In genomic region chr9:121026260-121026691, GRCh38 we compare ENCODE assay signal across 24 cellular contexts. TPM values are rescaled to one million over a fixed set of nuclear protein-coding genes. Genes with fewer than 3 reads are reported as not detected.
DNase-seq lines count a peak whose midpoint lies in the region; ATAC-seq and TF ChIP-seq lines count a peak whose summit lies in the region.
"Had no signal": no experiment of that assay in that cellular context is flagged by ENCODE, and none has a peak within 500 bp of the region (broad histone marks: within the 10 kb centered on the region; RNA-seq: fewer than 3 reads in every experiment).

No MANE protein-coding gene starts in this region.

- no peaks in the 10 kb centered on the region for H3K9me3 Mint-ChIP-seq in activated CD4-positive, alpha-beta T cell treated with anti-CD3 and anti-CD28 coated beads, Interleukin-2, amount 10 ng/mL, durations not matched to agents 24 days and 14 days
- H3K9me3 Mint-ChIP-seq: activated naive CD4-positive, alpha-beta T cell treated with anti-CD3 and anti-CD28 coated beads for 36 hours; activated T-cell treated with anti-CD3 and anti-CD28 coated beads, Interleukin-2, amount 50 U/mL, for 24 hours; naive thymus-derived CD8-positive, alpha-beta T cell; T-cell had no signal

- no peak for ATAC-seq in HG02884 (IDR thresholded peaks at IDR 0.05; ENCODE audit: unreplicated experiment)
- ATAC-seq: esophagus mucosa; naive thymus-derived CD8-positive, alpha-beta T cell; T-cell had no signal

- H3K36me3 ChIP-seq in mesodermal cell (ENCODE audit: control insufficient read depth, insufficient read depth, low read length) (no peaks in the 10 kb centered on the region), colonic mucosa (no peaks in the 10 kb centered on the region)
- H3K36me3 ChIP-seq: HAP-1, SJCRH30, suprapubic skin had no signal

- H3K27ac ChIP-seq in mesodermal cell (ENCODE audit: low read depth, low read length, severe bottlenecking) (peak overlapping the region; percentile 17), colonic mucosa (no peak overlapping the region)
- H3K27ac ChIP-seq: sigmoid colon, SJCRH30, suprapubic skin had no signal

- DNase-seq in AG10803 (ENCODE audit: low read depth) (peak; percentile 72), NCI-H460 (ENCODE audit: extremely low read depth, low read depth) (peak; percentile 53), choroid plexus epithelial cell (ENCODE audit: low read depth) (peak; percentile 62), AML-193 (lab: John Stamatoyannopoulos, UW) (no peak), colonic mucosa (no peak)
- no peak for DNase-seq in activated CD4-positive, alpha-beta T cell treated with anti-CD3 and anti-CD28 coated beads, Interleukin-2, amount 10 ng/mL, durations not matched to agents 24 days and 14 days
- DNase-seq: activated CD8-positive, alpha-beta memory T cell treated with anti-CD3 and anti-CD28 coated beads for 24 hours; activated naive CD4-positive, alpha-beta T cell treated with anti-CD3 and anti-CD28 coated beads for 36 hours; activated T-cell treated with anti-CD3 and anti-CD28 coated beads, Interleukin-2, amount 50 U/mL, for 24 hours; cerebellar nuclear complex; effector CD8-positive, alpha-beta T cell; naive thymus-derived CD8-positive, alpha-beta T cell; NCI-H1092; NCI-H2029; NCI-H446; sigmoid colon; SJCRH30; T-cell had no signal

- no peak for TF ChIP-seq CTCF in AG10803 (conservative IDR thresholded peaks at IDR 0.05; ENCODE audit: low read length)
- TF ChIP-seq CTCF in choroid plexus epithelial cell (conservative IDR thresholded peaks at IDR 0.05; ENCODE audit: low read depth, low read length) = no peak
- TF ChIP-seq CTCF in colonic mucosa (IDR thresholded peaks at IDR 0.05) = no peak

- WGBS in mesodermal cell (ENCODE audit: insufficient coverage in 2 of 2), 2 experiments = 80 to 100% methylated on average over 1 of the region's 3 CpGs

- no peak overlapping the region for H3K27ac Mint-ChIP-seq in activated CD4-positive, alpha-beta T cell treated with anti-CD3 and anti-CD28 coated beads, Interleukin-2, amount 10 ng/mL, durations not matched to agents 24 days and 14 days
- H3K27ac Mint-ChIP-seq: activated naive CD4-positive, alpha-beta T cell treated with anti-CD3 and anti-CD28 coated beads for 36 hours; activated T-cell treated with anti-CD3 and anti-CD28 coated beads, Interleukin-2, amount 50 U/mL, for 24 hours; CD14-positive monocyte; naive thymus-derived CD8-positive, alpha-beta T cell; T-cell had no signal

- no peaks in the 10 kb centered on the region for H3K36me3 Mint-ChIP-seq in activated CD4-positive, alpha-beta T cell treated with anti-CD3 and anti-CD28 coated beads, Interleukin-2, amount 10 ng/mL, durations not matched to agents 24 days and 14 days (ENCODE audit: low read depth)

- no peaks in the 10 kb centered on the region for H3K4me1 Mint-ChIP-seq in activated CD4-positive, alpha-beta T cell treated with anti-CD3 and anti-CD28 coated beads, Interleukin-2, amount 10 ng/mL, durations not matched to agents 24 days and 14 days
- H3K4me1 Mint-ChIP-seq: CD14-positive monocyte; naive thymus-derived CD8-positive, alpha-beta T cell; T-cell had no signal

- no peak overlapping the region for H3K4me3 Mint-ChIP-seq in activated CD4-positive, alpha-beta T cell treated with anti-CD3 and anti-CD28 coated beads, Interleukin-2, amount 10 ng/mL, durations not matched to agents 24 days and 14 days
- H3K4me3 Mint-ChIP-seq: activated naive CD4-positive, alpha-beta T cell treated with anti-CD3 and anti-CD28 coated beads for 36 hours; activated T-cell treated with anti-CD3 and anti-CD28 coated beads, Interleukin-2, amount 50 U/mL, for 24 hours; CD14-positive monocyte; naive thymus-derived CD8-positive, alpha-beta T cell; T-cell had no signal

- no peaks in the 10 kb centered on the region for H3K9me3 ChIP-seq in mesodermal cell (ENCODE audit: control insufficient read depth, low read length)
- H3K9me3 ChIP-seq in colonic mucosa = no peaks in the 10 kb centered on the region
- H3K9me3 ChIP-seq: HAP-1, sigmoid colon, SJCRH30, suprapubic skin had no signal

- no peaks in the 10 kb centered on the region for H3K4me1 ChIP-seq in mesodermal cell (ENCODE audit: control insufficient read depth, insufficient read depth, low read length, poor library complexity, severe bottlenecking)
- no peaks in the 10 kb centered on the region for H3K4me1 ChIP-seq in colonic mucosa
- H3K4me1 ChIP-seq: HAP-1, sigmoid colon, SJCRH30, suprapubic skin had no signal

- H3K4me3 ChIP-seq in AG10803 (ENCODE audit: low read length) = no peak overlapping the region
- no peak overlapping the region for H3K4me3 ChIP-seq in choroid plexus epithelial cell (ENCODE audit: low read depth, low read length)
- H3K4me3 ChIP-seq in mesodermal cell (ENCODE audit: extremely low read depth, insufficient read depth, low read length, poor library complexity, severe bottlenecking) = no peak overlapping the region
- no peak overlapping the region for H3K4me3 ChIP-seq in colonic mucosa
- H3K4me3 ChIP-seq: HAP-1, sigmoid colon, SJCRH30, suprapubic skin had no signal

- H3K9ac ChIP-seq in colonic mucosa (ENCODE audit: low read depth in 2 of 2, low read length in 2 of 2) = no peak overlapping the region

- H3K27me3 ChIP-seq in colonic mucosa = no peaks in the 10 kb centered on the region
- H3K27me3 ChIP-seq: sigmoid colon, SJCRH30, suprapubic skin had no signal

- intact Hi-C loops in activated CD4-positive, alpha-beta T cell treated with anti-CD3 and anti-CD28 coated beads, Interleukin-2, amount 10 ng/mL, durations not matched to agents 24 days and 14 days (cut with micrococcal nuclease) = no loop called here
- intact Hi-C loops in colonic mucosa (cut with DNase I) = no loop called here

- peaks cover 5% of the 10 kb centered on the region for H3K27me3 Mint-ChIP-seq in activated CD4-positive, alpha-beta T cell treated with anti-CD3 and anti-CD28 coated beads, Interleukin-2, amount 10 ng/mL, durations not matched to agents 24 days and 14 days
- H3K27me3 Mint-ChIP-seq: activated T-cell treated with anti-CD3 and anti-CD28 coated beads, Interleukin-2, amount 50 U/mL, for 24 hours; T-cell had no signal

RNA-seq across cellular contexts. Expression of gene C5, which starts 23.8 kb away (rescaled TPM):
- 0.55 and 0.94 TPM in 2 replicates for total RNA-seq in NCI-H460 (2014; rRNA removed; shearing (Covaris generic))
- polyA plus RNA-seq in NCI-H460 (2014; cell fraction: nucleus; rRNA removed) = 0.39 and 0.71 TPM in 2 replicates
- 1.7 TPM for polyA plus RNA-seq in mesodermal cell (2013, experiment 1 of 2)
- 2.5 TPM for polyA plus RNA-seq in mesodermal cell (2013, experiment 2 of 2)
- total RNA-seq in activated CD4-positive, alpha-beta T cell treated with anti-CD3 and anti-CD28 coated beads, Interleukin-2, amount 10 ng/mL, durations not matched to agents 24 days and 14 days = 1.3 and 1.5 TPM in 2 replicates
- total RNA-seq in colonic mucosa = 1 to 10 TPM; 1.5 to 1.6 TPM

RNA-seq across cellular contexts. Expression of gene CNTRL, which starts 48.5 kb away (rescaled TPM):
- 14.1 and 18.7 TPM in 2 replicates for total RNA-seq in NCI-H460 (2014; rRNA removed; shearing (Covaris generic))
- 13.6 and 15.0 TPM in 2 replicates for polyA plus RNA-seq in NCI-H460 (2014; cell fraction: nucleus; rRNA removed)
- 16.4 TPM for polyA plus RNA-seq in mesodermal cell (2013, experiment 1 of 2)
- polyA plus RNA-seq in mesodermal cell (2013, experiment 2 of 2) = 17.3 TPM
- total RNA-seq in activated CD4-positive, alpha-beta T cell treated with anti-CD3 and anti-CD28 coated beads, Interleukin-2, amount 10 ng/mL, durations not matched to agents 24 days and 14 days = 68.3 and 69.4 TPM in 2 replicates
- 10 to 100 TPM in 1 of 2 donors, 1 to 10 TPM in 1; 6.1 to 11.3 TPM for total RNA-seq in colonic mucosa

Comparison
In these comparisons a context has a peak if more than half of its experiments do, and no peak if none do; other contexts are left out.
1. DNase-seq: peak in AG10803 (single experiment), NCI-H460 (single experiment) and choroid plexus epithelial cell (single experiment); none in activated CD4-positive, alpha-beta T cell treated with anti-CD3 and anti-CD28 coated beads, Interleukin-2, amount 10 ng/mL, durations not matched to agents 24 days and 14 days (single experiment), AML-193 (0 of 2) and colonic mucosa (single experiment).